In genomic region chr10:77859865-77860282, GRCh38 we compare ENCODE assay signal across 1 cellular context.
TF ChIP-seq lines count a peak whose summit lies in the region.

No MANE protein-coding gene starts in this region.

TF ChIP-seq in GM23338, 12 proteins besides CTCF, POLR2A, EP300 and RAD21 (continued from another document):
- TF ChIP-seq ZNF462 (CRISPR knock-in tag; IDR thresholded peaks at IDR 0.05): no peak
- TF ChIP-seq EZH2 (IDR thresholded peaks at IDR 0.05; ENCODE audit: low read depth, unreplicated experiment): no peak
